In the genomic region with DNA sequence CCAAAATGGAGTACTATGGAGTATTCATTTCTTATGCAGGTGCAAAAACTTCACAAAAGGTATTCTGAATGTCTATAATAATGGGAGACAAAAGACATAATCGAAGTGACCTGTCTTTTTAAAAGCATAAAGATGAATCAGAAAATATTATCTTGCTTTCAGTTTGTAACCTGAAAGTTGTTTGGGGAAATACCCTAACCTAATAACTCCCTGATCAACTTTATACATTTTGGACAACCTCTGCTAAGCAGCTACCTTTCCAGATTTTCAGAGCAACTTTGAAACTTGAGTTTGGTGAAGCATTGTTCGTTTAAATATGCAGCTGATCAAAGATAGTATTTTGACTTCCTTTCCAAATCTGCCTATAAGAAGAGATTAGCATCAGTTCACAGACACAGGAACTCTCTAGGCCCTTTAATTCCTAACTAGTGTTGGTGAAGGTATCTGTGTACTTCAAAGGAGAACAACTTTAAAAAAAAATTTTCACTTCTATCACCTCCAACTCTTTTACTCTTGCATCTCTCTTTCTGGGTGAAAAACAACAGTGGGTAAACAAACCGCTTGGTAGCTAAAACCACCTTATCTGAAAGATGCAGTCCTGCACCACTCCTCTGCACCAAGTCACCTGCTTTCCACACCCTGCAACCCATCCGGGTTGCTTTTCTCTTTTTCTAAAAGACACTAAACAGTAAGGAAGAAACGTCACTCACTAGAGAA, we compare ENCODE assay signal across 18 cellular contexts. TPM values are rescaled to one million over a fixed set of nuclear protein-coding genes. Genes with fewer than 3 reads are reported as not detected.
A peak's percentile ranks its signal among the peaks of the same experiment; 100 is the strongest.
DNase-seq lines count a peak whose midpoint lies in the region; ATAC-seq and TF ChIP-seq lines count a peak whose summit lies in the region.
"Had no signal": no experiment of that assay in that cellular context is flagged by ENCODE, and none has a peak within 500 bp of the region (broad histone marks: within the 10 kb centered on the region; RNA-seq: fewer than 3 reads in every experiment).

No MANE protein-coding gene starts in this region.

- no peak overlapping the region for H3K23ac ChIP-seq in mesendoderm (ENCODE audit: low read length)

- H4K5ac ChIP-seq in mesendoderm (ENCODE audit: low read length) = no peak overlapping the region

- peak overlapping the region; percentile 90 for H3K27ac Mint-ChIP-seq in activated T-cell treated with anti-CD3 and anti-CD28 coated beads, Interleukin-2, amount 50 U/mL, for 24 hours
- peak overlapping the region; percentile 73 for H3K27ac Mint-ChIP-seq in activated CD4-positive, alpha-beta memory T cell treated with anti-CD3 and anti-CD28 coated beads for 36 hours
- H3K27ac Mint-ChIP-seq in natural killer cell treated with Interleukin-12 subunit alpha and Interleukin-12 subunit beta and Interleukin-15 and Interleukin-18, amount 100 ng/mL, for 72 hours = peak overlapping the region; percentile 60 to 68

- H2AK5ac ChIP-seq in mesendoderm (ENCODE audit: low read length) = no peak overlapping the region

- no peak overlapping the region for H3K9ac ChIP-seq in mesendoderm (ENCODE audit: low read length)

- peaks cover 88% of the 10 kb centered on the region for H3K4me1 Mint-ChIP-seq in activated T-cell treated with anti-CD3 and anti-CD28 coated beads, Interleukin-2, amount 50 U/mL, for 24 hours (ENCODE audit: low read depth)
- H3K4me1 Mint-ChIP-seq in activated CD4-positive, alpha-beta memory T cell treated with anti-CD3 and anti-CD28 coated beads for 36 hours (ENCODE audit: low read depth) = peaks cover 90% of the 10 kb centered on the region
- peaks cover 24 to 32% of the 10 kb centered on the region in 2 donors for H3K4me1 Mint-ChIP-seq in natural killer cell treated with Interleukin-12 subunit alpha and Interleukin-12 subunit beta and Interleukin-15 and Interleukin-18, amount 100 ng/mL, for 72 hours (ENCODE audit: low read depth in 2 of 2)

- H4K8ac ChIP-seq in mesendoderm (ENCODE audit: low read depth, low read length) = no peak overlapping the region

- no peak overlapping the region for H3K4ac ChIP-seq in mesendoderm (ENCODE audit: low read depth, low read length)

- H3K36me3 Mint-ChIP-seq in activated T-cell treated with anti-CD3 and anti-CD28 coated beads, Interleukin-2, amount 50 U/mL, for 24 hours (ENCODE audit: low read depth) = peaks cover 72% of the 10 kb centered on the region
- H3K36me3 Mint-ChIP-seq in activated CD4-positive, alpha-beta memory T cell treated with anti-CD3 and anti-CD28 coated beads for 36 hours = peaks cover 31% of the 10 kb centered on the region
- peaks cover 6% of the 10 kb centered on the region for H3K36me3 Mint-ChIP-seq in natural killer cell treated with Interleukin-12 subunit alpha and Interleukin-12 subunit beta and Interleukin-15 and Interleukin-18, amount 100 ng/mL, for 72 hours

- no peak overlapping the region for H3K4me3 ChIP-seq in mesendoderm (ENCODE audit: low read length)
- H3K4me3 ChIP-seq: HAP-1, SJSA1, upper lobe of right lung had no signal

- H2BK15ac ChIP-seq in mesendoderm (replicated peaks; ENCODE audit: low read depth) = no peak overlapping the region

- H3K4me1 ChIP-seq in foreskin keratinocyte (no peaks in the 10 kb centered on the region), mesendoderm (ENCODE audit: control insufficient read depth, low read depth, low read length) (no peaks in the 10 kb centered on the region)
- H3K4me1 ChIP-seq: SJSA1, upper lobe of right lung had no signal

- H3K79me2 ChIP-seq in mesendoderm (ENCODE audit: control insufficient read depth, insufficient read depth, low read length) = no peaks in the 10 kb centered on the region

- H3K9me3 Mint-ChIP-seq in activated T-cell treated with anti-CD3 and anti-CD28 coated beads, Interleukin-2, amount 50 U/mL, for 24 hours = no peaks in the 10 kb centered on the region
- H3K9me3 Mint-ChIP-seq in activated CD4-positive, alpha-beta memory T cell treated with anti-CD3 and anti-CD28 coated beads for 36 hours = no peaks in the 10 kb centered on the region
- no peaks in the 10 kb centered on the region for H3K9me3 Mint-ChIP-seq in natural killer cell treated with Interleukin-12 subunit alpha and Interleukin-12 subunit beta and Interleukin-15 and Interleukin-18, amount 100 ng/mL, for 72 hours

- no peaks in the 10 kb centered on the region for H3K27me3 ChIP-seq in foreskin keratinocyte
- H3K27me3 ChIP-seq in mesendoderm (ENCODE audit: insufficient read depth, low read length, poor library complexity) = no peaks in the 10 kb centered on the region
- H3K27me3 ChIP-seq: SJSA1, upper lobe of right lung had no signal

- no peak overlapping the region for H2BK120ac ChIP-seq in mesendoderm (ENCODE audit: low read depth, low read length)

- WGBS in mesendoderm (ENCODE audit: extremely low coverage, insufficient coverage, low lambda C conversion rate) = no CpG with 5 or more reads among the region's 5 CpGs

- no peak overlapping the region for H2BK5ac ChIP-seq in mesendoderm (ENCODE audit: low read length)

- no peak for TF ChIP-seq CTCF in foreskin keratinocyte (conservative IDR thresholded peaks at IDR 0.05)

- H3K56ac ChIP-seq in mesendoderm (ENCODE audit: low read length) = no peak overlapping the region

- POLR2A ChIA-PET in activated CD4-positive, alpha-beta memory T cell treated with anti-CD3 and anti-CD28 coated beads for 36 hours (lab: Charles Lee) = interaction anchor here (0.7 to 1.3 kb wide), 4 partner anchors 20 to 76 kb away, joined by 3 to 6 read pairs (median 4); no protein-coding TSS in a partner anchor

- no peaks in the 10 kb centered on the region for H3K36me3 ChIP-seq in mesendoderm (ENCODE audit: control insufficient read depth, insufficient read depth, low read length)
- H3K36me3 ChIP-seq: HAP-1, SJSA1, WERI-Rb-1 had no signal

- DNase-seq in activated T-cell treated with anti-CD3 and anti-CD28 coated beads, Interleukin-2, amount 50 U/mL, for 24 hours = no peak
- DNase-seq in activated T-cell treated with anti-CD3 and anti-CD28 coated beads, Interleukin-2, amount 50 U/mL, for 48 hours = no peak
- DNase-seq in activated CD4-positive, alpha-beta memory T cell treated with anti-CD3 and anti-CD28 coated beads for 36 hours = no peak
- DNase-seq in natural killer cell treated with Interleukin-12 subunit alpha and Interleukin-12 subunit beta and Interleukin-15 and Interleukin-18, amount 100 ng/mL, for 72 hours (ENCODE audit: low spot score) = no peak
- no peak for DNase-seq in foreskin keratinocyte
- DNase-seq in mesendoderm = no peak
- DNase-seq in DMS 273 treated with DMSO at 0.1 percent for 48 hours (lab: John Stamatoyannopoulos, UW) = no peak
- DNase-seq: IMR-90; mesenchymal stem cell; NCI-H1694; NCI-H748 treated with DMSO at 0.1 percent for 48 hours; stimulated activated CD4-positive, alpha-beta T cell treated with anti-CD3 and anti-CD28 coated beads, Interleukin-12 subunit alpha, Interleukin-12 subunit beta, amount 100 ng/mL, for 4 hours; upper lobe of right lung; WERI-Rb-1 had no signal

- H3K4me2 ChIP-seq in mesendoderm (ENCODE audit: low read length) = no peak overlapping the region

- intact Hi-C loops in activated CD4-positive, alpha-beta memory T cell treated with anti-CD3 and anti-CD28 coated beads for 36 hours (cut with micrococcal nuclease) = loop anchor here (1.0 to 10.0 kb wide), 2 partner anchors 13 to 420 kb away; a partner anchor contains a TSS

- peak overlapping the region; percentile 33 for H3K4me3 Mint-ChIP-seq in activated T-cell treated with anti-CD3 and anti-CD28 coated beads, Interleukin-2, amount 50 U/mL, for 24 hours
- peak overlapping the region; percentile 55 for H3K4me3 Mint-ChIP-seq in activated CD4-positive, alpha-beta memory T cell treated with anti-CD3 and anti-CD28 coated beads for 36 hours
- peak overlapping the region; percentile 65 for H3K4me3 Mint-ChIP-seq in natural killer cell treated with Interleukin-12 subunit alpha and Interleukin-12 subunit beta and Interleukin-15 and Interleukin-18, amount 100 ng/mL, for 72 hours

- H3K27me3 Mint-ChIP-seq in activated T-cell treated with anti-CD3 and anti-CD28 coated beads, Interleukin-2, amount 50 U/mL, for 24 hours = peaks cover 9% of the 10 kb centered on the region
- H3K27me3 Mint-ChIP-seq in activated CD4-positive, alpha-beta memory T cell treated with anti-CD3 and anti-CD28 coated beads for 36 hours = no peaks in the 10 kb centered on the region
- peaks cover 0 to 7% of the 10 kb centered on the region in 2 donors for H3K27me3 Mint-ChIP-seq in natural killer cell treated with Interleukin-12 subunit alpha and Interleukin-12 subunit beta and Interleukin-15 and Interleukin-18, amount 100 ng/mL, for 72 hours

- no peaks in the 10 kb centered on the region for H3K79me1 ChIP-seq in mesendoderm (ENCODE audit: low read length)

- CTCF ChIA-PET in activated CD4-positive, alpha-beta memory T cell treated with anti-CD3 and anti-CD28 coated beads for 36 hours (lab: Charles Lee) = interaction anchor here (0.6 to 1.9 kb wide), 6 partner anchors 9 to 536 kb away, joined by 3 to 5 read pairs (median 4); no protein-coding TSS in a partner anchor

- H3K27ac ChIP-seq in foreskin keratinocyte (no peak overlapping the region), mesendoderm (ENCODE audit: low read depth, low read length) (no peak overlapping the region)
- H3K27ac ChIP-seq: SJSA1, upper lobe of right lung, WERI-Rb-1 had no signal

- no peak overlapping the region for H3K18ac ChIP-seq in mesendoderm (ENCODE audit: low read length)

- ATAC-seq in HG02610 (IDR thresholded peaks at IDR 0.05; ENCODE audit: unreplicated experiment) = peak; percentile 29
- no peak for ATAC-seq in natural killer cell treated with Interleukin-12 subunit alpha and Interleukin-12 subunit beta and Interleukin-15 and Interleukin-18, amount 100 ng/mL, for 72 hours
- ATAC-seq in foreskin keratinocyte = no peak
- ATAC-seq: upper lobe of right lung had no signal

RNA-seq across cellular contexts. Expression of a gene that starts 26.5 kb away (rescaled TPM):
- total RNA-seq in activated CD4-positive, alpha-beta memory T cell treated with anti-CD3 and anti-CD28 coated beads for 36 hours = 100 to 1,000 TPM; 153 to 155 TPM
- total RNA-seq in natural killer cell treated with Interleukin-12 subunit alpha and Interleukin-12 subunit beta and Interleukin-15 and Interleukin-18, amount 100 ng/mL, for 72 hours = 10 to 100 TPM in 1 of 2 donors, 1 to 10 TPM in 1; 9.0 to 10.1 TPM
- not detected in 2 replicates for total RNA-seq in foreskin keratinocyte
- polyA plus RNA-seq in foreskin keratinocyte = not detected in 2 replicates
- not detected for polyA plus RNA-seq in mesendoderm (2013, experiment 1 of 2)
- not detected for polyA plus RNA-seq in mesendoderm (2013, experiment 2 of 2)
- total RNA-seq: IMR-90, osteoblast, SJSA1 had no signal
- polyA plus RNA-seq: IMR-90 had no signal

Comparison
In these comparisons a context has a peak if more than half of its experiments do, and no peak if none do; other contexts are left out.
1. RNA of a gene that starts 26.5 kb away (total RNA-seq): 153 to 155 TPM in activated CD4-positive, alpha-beta memory T cell treated with anti-CD3 and anti-CD28 coated beads for 36 hours; 9.0 to 10.1 TPM in natural killer cell treated with Interleukin-12 subunit alpha and Interleukin-12 subunit beta and Interleukin-15 and Interleukin-18, amount 100 ng/mL, for 72 hours and not detected in foreskin keratinocyte; every median in the first group is over 10 times any median in the second.
2. Peak in every context shown above with its lines, with median percentiles within 50 percentile points of each other: H3K27ac Mint-ChIP-seq and H3K4me3 Mint-ChIP-seq.